8 cellular contexts compared by ENCODE assay signal in the genomic region with DNA sequence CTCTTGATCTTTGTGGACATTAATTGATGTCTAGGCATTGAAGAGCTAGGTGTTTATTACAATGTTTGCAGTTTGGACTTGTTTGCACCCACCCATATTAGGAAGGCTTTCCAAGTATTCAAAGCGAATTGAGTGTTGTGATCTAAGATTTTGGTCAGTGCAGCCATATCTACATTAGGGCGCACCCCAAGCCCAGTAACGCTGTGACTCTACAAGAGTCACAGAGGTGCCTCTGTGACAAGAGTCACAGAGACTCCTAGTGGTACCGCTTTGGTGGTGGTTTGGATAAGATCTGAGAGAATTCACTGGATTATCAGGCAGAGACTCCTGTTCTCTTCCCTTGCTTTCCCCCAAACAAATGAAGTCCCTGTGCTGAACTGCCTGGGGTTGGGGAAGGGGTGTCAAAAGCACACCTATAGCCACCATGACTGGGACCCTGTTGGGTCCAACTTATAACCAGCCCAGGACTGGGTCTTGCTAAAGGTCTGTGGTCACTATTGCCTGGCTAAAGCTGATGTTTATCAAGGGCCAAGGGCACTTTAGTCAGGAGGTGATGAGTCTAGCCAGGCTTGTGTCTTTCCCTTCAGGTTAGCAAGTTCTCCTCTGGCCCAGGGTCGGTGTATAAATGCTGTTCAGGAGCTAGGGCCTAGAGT.
DNase-seq lines count a peak whose midpoint lies in the region; ATAC-seq, FAIRE-seq and TF ChIP-seq lines count a peak whose summit lies in the region.

No MANE protein-coding gene starts in this region.

- no peaks in the 10 kb centered on the region for H3K4me1 ChIP-seq in astrocyte (ENCODE audit: insufficient read depth, low read length)
- H3K4me1 ChIP-seq in liver (ENCODE audit: control insufficient read depth in 4 of 4, insufficient read depth in 4 of 4, low read length in 3 of 4), result no peaks in the 10 kb centered on the region
- no peaks in the 10 kb centered on the region for H3K4me1 ChIP-seq in ovary (ENCODE audit: insufficient read depth)

- peaks cover 2% of the 10 kb centered on the region for H3K36me3 Mint-ChIP-seq in astrocyte (ENCODE audit: low read depth, unreplicated experiment)
- no peaks in the 10 kb centered on the region for H3K36me3 Mint-ChIP-seq in mesothelial cell of epicardium

- peak; percentile 55 to 59 for TF ChIP-seq RAD21 in liver (IDR thresholded peaks at IDR 0.05)

- no peak for TF ChIP-seq EP300 in ovary (IDR thresholded peaks at IDR 0.05)

- H3K27ac ChIP-seq in astrocyte (ENCODE audit: low read depth, low read length) (no peak overlapping the region), liver (ENCODE audit: low read depth in 1 of 2, low read length in 2 of 2) (no peak overlapping the region), ovary (no peak overlapping the region)

- H3K27me3 ChIP-seq in astrocyte (ENCODE audit: insufficient read depth, low read length) (no peaks in the 10 kb centered on the region), liver (ENCODE audit: control insufficient read depth in 4 of 4, insufficient read depth in 4 of 4, low read length in 3 of 4) (no peaks in the 10 kb centered on the region), ovary (no peaks in the 10 kb centered on the region)

- no peaks in the 10 kb centered on the region for H4K20me1 ChIP-seq in astrocyte (ENCODE audit: insufficient read depth, low read length)

- intact Hi-C loops in ovary (cut with DNase I), result no loop called here

- TF ChIP-seq POLR2A in ovary (IDR thresholded peaks at IDR 0.05), result no peak

- DNase-seq in D341Med (ENCODE audit: low spot score), result peak; percentile 57
- peak; percentile 8 for DNase-seq in NCI-H1105 (lab: John Stamatoyannopoulos, UW)
- peak; percentile 1 for DNase-seq in astrocyte (ENCODE audit: low read depth)
- DNase-seq in ovary, result no peak
- no peak for DNase-seq in mesothelial cell of epicardium (ENCODE audit: low spot score in 2 of 2, unreplicated experiment in 2 of 2)

- WGBS in liver, result 26% methylated on average over 5 of the region's 5 CpGs
- WGBS in ovary, 3 donors, result 27 to 31% (median 29%) methylated on average over 5 of the region's 5 CpGs

- H3K9me3 ChIP-seq in astrocyte (ENCODE audit: insufficient read depth, low read depth, low read length) (no peaks in the 10 kb centered on the region), liver (ENCODE audit: control insufficient read depth in 4 of 4, low read length in 3 of 4) (no peaks in the 10 kb centered on the region), ovary (no peaks in the 10 kb centered on the region)

- no peaks in the 10 kb centered on the region for H3K36me3 ChIP-seq in astrocyte (ENCODE audit: insufficient read depth, low read length)
- no peaks in the 10 kb centered on the region for H3K36me3 ChIP-seq in liver (ENCODE audit: control insufficient read depth in 4 of 4, insufficient read depth in 3 of 4, low read depth in 1 of 4, low read length in 3 of 4)
- H3K36me3 ChIP-seq in ovary, result no peaks in the 10 kb centered on the region

- H3K4me3 ChIP-seq in astrocyte (ENCODE audit: insufficient read depth, low read depth, low read length) (no peak overlapping the region), liver (ENCODE audit: low read depth in 1 of 3, low read length in 3 of 3) (no peak overlapping the region), ovary (no peak overlapping the region)

- ATAC-seq in GM18861 (IDR thresholded peaks at IDR 0.05; ENCODE audit: unreplicated experiment), result peak; percentile 98
- ATAC-seq in HG02884 (IDR thresholded peaks at IDR 0.05; ENCODE audit: unreplicated experiment), result peak; percentile 99

- H3K9ac ChIP-seq in astrocyte (ENCODE audit: low read length), result no peak overlapping the region
- H3K9ac ChIP-seq in liver (ENCODE audit: low read depth in 1 of 2, low read length in 2 of 2), result no peak overlapping the region

- no peaks in the 10 kb centered on the region for H3K27me3 Mint-ChIP-seq in astrocyte (ENCODE audit: low read depth, unreplicated experiment)
- no peaks in the 10 kb centered on the region for H3K27me3 Mint-ChIP-seq in mesothelial cell of epicardium (ENCODE audit: low read depth)

- H3K4me2 ChIP-seq in astrocyte (ENCODE audit: low read length), result no peak overlapping the region

- H3K27ac Mint-ChIP-seq in astrocyte (ENCODE audit: unreplicated experiment), result no peak overlapping the region
- H3K27ac Mint-ChIP-seq in mesothelial cell of epicardium, result no peak overlapping the region

- H3K4me1 Mint-ChIP-seq in astrocyte (ENCODE audit: low read depth, unreplicated experiment) (no peaks in the 10 kb centered on the region), mesothelial cell of epicardium (no peaks in the 10 kb centered on the region)

- H3K4me3 Mint-ChIP-seq in astrocyte (ENCODE audit: unreplicated experiment), result no peak overlapping the region
- H3K4me3 Mint-ChIP-seq in mesothelial cell of epicardium, result no peak overlapping the region

- H3K9me3 Mint-ChIP-seq in astrocyte (ENCODE audit: unreplicated experiment), result peaks cover 7% of the 10 kb centered on the region
- no peaks in the 10 kb centered on the region for H3K9me3 Mint-ChIP-seq in mesothelial cell of epicardium

- TF ChIP-seq CTCF in astrocyte (IDR thresholded peaks at IDR 0.05; ENCODE audit: insufficient read depth, low read depth, low read length), result peak; percentile 17
- no peak for TF ChIP-seq CTCF in liver (IDR thresholded peaks at IDR 0.05; ENCODE audit: low read depth, low read length, missing input control)
- TF ChIP-seq CTCF in ovary (IDR thresholded peaks at IDR 0.05), result no peak
- no peak for TF ChIP-seq CTCF in mesothelial cell of epicardium (IDR thresholded peaks at IDR 0.05; ENCODE audit: unreplicated experiment)

- H2AFZ ChIP-seq in astrocyte (ENCODE audit: low read depth, low read length), result no peak overlapping the region

- no peak for FAIRE-seq in astrocyte (lab: Jason Lieb, UNC)

- H3K79me2 ChIP-seq in astrocyte (ENCODE audit: insufficient read depth, low read length), result no peaks in the 10 kb centered on the region

TF ChIP-seq in liver, 16 proteins besides CTCF, POLR2A, EP300 and RAD21:
- TF ChIP-seq FOXA2 (IDR thresholded peaks at IDR 0.05) (no peak), RXRA (IDR thresholded peaks at IDR 0.05) (no peak), JUND (IDR thresholded peaks at IDR 0.05) (no peak), EGR1 (IDR thresholded peaks at IDR 0.05; ENCODE audit: low read depth in 2 of 2) (no peak), NR2F2 (IDR thresholded peaks at IDR 0.05) (no peak), TAF1 (conservative IDR thresholded peaks at IDR 0.05) (no peak), HNF4G (IDR thresholded peaks at IDR 0.05) (no peak), FOXA1 (IDR thresholded peaks at IDR 0.05) (no peak), HNF4A (conservative IDR thresholded peaks at IDR 0.05) (no peak), YY1 (IDR thresholded peaks at IDR 0.05) (no peak)
- TF ChIP-seq, protein P1, sequence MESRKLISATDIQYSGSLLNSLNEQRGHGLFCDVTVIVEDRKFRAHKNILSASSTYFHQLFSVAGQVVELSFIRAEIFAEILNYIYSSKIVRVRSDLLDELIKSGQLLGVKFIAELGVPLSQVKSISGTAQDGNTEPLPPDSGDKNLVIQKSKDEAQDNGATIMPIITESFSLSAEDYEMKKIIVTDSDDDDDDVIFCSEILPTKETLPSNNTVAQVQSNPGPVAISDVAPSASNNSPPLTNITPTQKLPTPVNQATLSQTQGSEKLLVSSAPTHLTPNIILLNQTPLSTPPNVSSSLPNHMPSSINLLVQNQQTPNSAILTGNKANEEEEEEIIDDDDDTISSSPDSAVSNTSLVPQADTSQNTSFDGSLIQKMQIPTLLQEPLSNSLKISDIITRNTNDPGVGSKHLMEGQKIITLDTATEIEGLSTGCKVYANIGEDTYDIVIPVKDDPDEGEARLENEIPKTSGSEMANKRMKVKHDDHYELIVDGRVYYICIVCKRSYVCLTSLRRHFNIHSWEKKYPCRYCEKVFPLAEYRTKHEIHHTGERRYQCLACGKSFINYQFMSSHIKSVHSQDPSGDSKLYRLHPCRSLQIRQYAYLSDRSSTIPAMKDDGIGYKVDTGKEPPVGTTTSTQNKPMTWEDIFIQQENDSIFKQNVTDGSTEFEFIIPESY (IDR thresholded peaks at IDR 0.05), result no peak
- TF ChIP-seq, protein P2, sequence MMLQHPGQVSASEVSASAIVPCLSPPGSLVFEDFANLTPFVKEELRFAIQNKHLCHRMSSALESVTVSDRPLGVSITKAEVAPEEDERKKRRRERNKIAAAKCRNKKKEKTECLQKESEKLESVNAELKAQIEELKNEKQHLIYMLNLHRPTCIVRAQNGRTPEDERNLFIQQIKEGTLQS (IDR thresholded peaks at IDR 0.05), result no peak
- TF ChIP-seq, protein P3, sequence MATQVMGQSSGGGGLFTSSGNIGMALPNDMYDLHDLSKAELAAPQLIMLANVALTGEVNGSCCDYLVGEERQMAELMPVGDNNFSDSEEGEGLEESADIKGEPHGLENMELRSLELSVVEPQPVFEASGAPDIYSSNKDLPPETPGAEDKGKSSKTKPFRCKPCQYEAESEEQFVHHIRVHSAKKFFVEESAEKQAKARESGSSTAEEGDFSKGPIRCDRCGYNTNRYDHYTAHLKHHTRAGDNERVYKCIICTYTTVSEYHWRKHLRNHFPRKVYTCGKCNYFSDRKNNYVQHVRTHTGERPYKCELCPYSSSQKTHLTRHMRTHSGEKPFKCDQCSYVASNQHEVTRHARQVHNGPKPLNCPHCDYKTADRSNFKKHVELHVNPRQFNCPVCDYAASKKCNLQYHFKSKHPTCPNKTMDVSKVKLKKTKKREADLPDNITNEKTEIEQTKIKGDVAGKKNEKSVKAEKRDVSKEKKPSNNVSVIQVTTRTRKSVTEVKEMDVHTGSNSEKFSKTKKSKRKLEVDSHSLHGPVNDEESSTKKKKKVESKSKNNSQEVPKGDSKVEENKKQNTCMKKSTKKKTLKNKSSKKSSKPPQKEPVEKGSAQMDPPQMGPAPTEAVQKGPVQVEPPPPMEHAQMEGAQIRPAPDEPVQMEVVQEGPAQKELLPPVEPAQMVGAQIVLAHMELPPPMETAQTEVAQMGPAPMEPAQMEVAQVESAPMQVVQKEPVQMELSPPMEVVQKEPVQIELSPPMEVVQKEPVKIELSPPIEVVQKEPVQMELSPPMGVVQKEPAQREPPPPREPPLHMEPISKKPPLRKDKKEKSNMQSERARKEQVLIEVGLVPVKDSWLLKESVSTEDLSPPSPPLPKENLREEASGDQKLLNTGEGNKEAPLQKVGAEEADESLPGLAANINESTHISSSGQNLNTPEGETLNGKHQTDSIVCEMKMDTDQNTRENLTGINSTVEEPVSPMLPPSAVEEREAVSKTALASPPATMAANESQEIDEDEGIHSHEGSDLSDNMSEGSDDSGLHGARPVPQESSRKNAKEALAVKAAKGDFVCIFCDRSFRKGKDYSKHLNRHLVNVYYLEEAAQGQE (IDR thresholded peaks at IDR 0.05), result no peak
- TF ChIP-seq, protein P4, sequence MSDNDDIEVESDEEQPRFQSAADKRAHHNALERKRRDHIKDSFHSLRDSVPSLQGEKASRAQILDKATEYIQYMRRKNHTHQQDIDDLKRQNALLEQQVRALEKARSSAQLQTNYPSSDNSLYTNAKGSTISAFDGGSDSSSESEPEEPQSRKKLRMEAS (IDR thresholded peaks at IDR 0.05), result no peak

Comparison
In these comparisons a context has a peak if more than half of its experiments do, and no peak if none do; other contexts are left out.
1. DNase-seq: peak in D341Med (single experiment), NCI-H1105 (single experiment) and astrocyte (single experiment); none in ovary (0 of 5) and mesothelial cell of epicardium (0 of 2).